ENCODE assay signal across 8 cellular contexts in the genomic region with DNA sequence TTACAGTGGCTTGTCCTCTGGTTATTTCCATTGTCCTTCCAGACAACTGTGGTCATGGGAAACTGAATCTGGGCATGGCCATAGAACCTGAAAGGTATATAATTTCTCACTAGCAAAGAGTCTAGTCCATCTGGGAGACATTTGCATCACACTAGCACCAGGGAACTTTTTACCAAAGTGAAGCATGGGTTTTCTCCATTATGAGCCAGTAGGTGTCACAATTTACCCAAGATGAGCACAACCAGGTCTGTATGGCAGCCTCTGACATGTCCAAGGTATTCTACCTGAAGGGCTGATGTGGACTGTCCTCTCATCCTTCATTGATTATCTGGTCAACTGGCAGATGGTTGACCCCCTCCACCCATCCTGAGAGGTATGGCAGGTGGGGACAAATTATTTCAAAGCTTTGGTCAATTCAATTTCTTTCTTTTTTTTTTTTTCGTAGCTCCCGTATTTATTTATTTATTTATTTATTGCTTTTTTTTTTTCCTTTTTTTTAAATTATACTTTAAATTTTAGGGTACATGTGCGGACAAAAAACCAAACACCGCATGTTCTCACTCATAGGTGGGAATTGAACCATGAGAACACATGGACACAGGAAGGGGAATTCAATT.
DNase-seq lines count a peak whose midpoint lies in the region; ATAC-seq, FAIRE-seq and TF ChIP-seq lines count a peak whose summit lies in the region.

No MANE protein-coding gene starts in this region.

- peak; percentile 49 for TF ChIP-seq CTCF in D721Med (IDR thresholded peaks at IDR 0.05; ENCODE audit: insufficient read depth, missing control alignments)

- no peak overlapping the region for H3K4me3 Mint-ChIP-seq in activated T-helper 17 cell treated with anti-CD3 and anti-CD28 coated beads, Interleukin-2, amount 50 U/mL, for 72 hours

- no peak for ATAC-seq in HG03108 (IDR thresholded peaks at IDR 0.05; ENCODE audit: unreplicated experiment)
- no peak for ATAC-seq in activated T-helper 17 cell treated with anti-CD3 and anti-CD28 coated beads, Interleukin-2, amount 50 U/mL, for 72 hours (replicated peaks)

- H3K9ac ChIP-seq in GM23248 = no peak overlapping the region

- in situ Hi-C loops in GM23248 (cut with MboI) = loop anchor here (25.0 kb wide), 2 partner anchors 549 to 1074 kb away; no protein-coding TSS in a partner anchor

- no peaks in the 10 kb centered on the region for H3K9me3 Mint-ChIP-seq in activated T-helper 17 cell treated with anti-CD3 and anti-CD28 coated beads, Interleukin-2, amount 50 U/mL, for 72 hours

- H3K4me1 Mint-ChIP-seq in activated T-helper 17 cell treated with anti-CD3 and anti-CD28 coated beads, Interleukin-2, amount 50 U/mL, for 72 hours = no peaks in the 10 kb centered on the region

- no peaks in the 10 kb centered on the region for H3K9me2 ChIP-seq in GM23248 (ENCODE audit: insufficient read depth)

- no peaks in the 10 kb centered on the region for H3K27me3 ChIP-seq in GM23248 (replicated peaks; ENCODE audit: insufficient read depth)

- peaks cover 4% of the 10 kb centered on the region for H3K27me3 Mint-ChIP-seq in activated T-helper 17 cell treated with anti-CD3 and anti-CD28 coated beads, Interleukin-2, amount 50 U/mL, for 72 hours

- no peak overlapping the region for H3K4me2 ChIP-seq in GM23248 (ENCODE audit: unreplicated experiment)

- FAIRE-seq in D721Med (lab: Jason Lieb, UNC) = peak; percentile 35

- H3K4me3 ChIP-seq in GM23248 = no peak overlapping the region

- H3K79me2 ChIP-seq in GM23248 (ENCODE audit: insufficient read depth) = no peaks in the 10 kb centered on the region

- no peaks in the 10 kb centered on the region for H3K36me3 Mint-ChIP-seq in activated T-helper 17 cell treated with anti-CD3 and anti-CD28 coated beads, Interleukin-2, amount 50 U/mL, for 72 hours (ENCODE audit: low read depth)

- DNase-seq in D721Med (ENCODE audit: insufficient read length, low spot score) = peak; percentile 24
- peak; percentile 64 for DNase-seq in GM23248
- DNase-seq in NCI-H1417 (lab: John Stamatoyannopoulos, UW) = peak; percentile 33 to 82 (median 57)
- DNase-seq in cerebellar cortex (ENCODE audit: low spot score) = peak; percentile 22
- no peak for DNase-seq in substantia nigra (lab: John Stamatoyannopoulos, UW)
- DNase-seq in DMS79 treated with DMSO at 0.1 percent for 48 hours (lab: John Stamatoyannopoulos, UW) = no peak

- H2AFZ ChIP-seq in GM23248 = no peak overlapping the region

- no peaks in the 10 kb centered on the region for H3K36me3 ChIP-seq in GM23248 (ENCODE audit: low read depth)

- WGBS in GM23248 (ENCODE audit: low coverage in 1 of 2, low lambda C conversion rate in 2 of 2, missing lambda C conversion rate in 2 of 2), 2 experiments = 47 to 82% methylated on average over 2 to 4 of the region's 4 CpGs

- H3K27ac ChIP-seq in GM23248 (no peak overlapping the region), substantia nigra (ENCODE audit: low read depth, low read length, poor library complexity, severe bottlenecking) (no peak overlapping the region)

- H3K27ac Mint-ChIP-seq in activated T-helper 17 cell treated with anti-CD3 and anti-CD28 coated beads, Interleukin-2, amount 50 U/mL, for 72 hours = no peak overlapping the region

- no peaks in the 10 kb centered on the region for H3K9me3 ChIP-seq in GM23248 (ENCODE audit: low read depth)

- no peaks in the 10 kb centered on the region for H4K20me1 ChIP-seq in GM23248 (ENCODE audit: insufficient read depth)

- 0 out of 2 replicates have a peak, but pooled peaks cover 7% of the 10 kb centered on the region for H3F3A ChIP-seq in GM23248 (ENCODE audit: insufficient read depth)

- H3K4me1 ChIP-seq in GM23248 (ENCODE audit: insufficient read depth) = peaks cover 11% of the 10 kb centered on the region

Comparison
In these comparisons a context has a peak if more than half of its experiments do, and no peak if none do; other contexts are left out.
1. DNase-seq: peak in D721Med (single experiment), GM23248 (single experiment), NCI-H1417 (3 of 3) and cerebellar cortex (single experiment); none in substantia nigra (0 of 49) and DMS79 treated with DMSO at 0.1 percent for 48 hours (single experiment).